ENCODE assay signal across 8 cellular contexts in genomic region chr5:43066799-43067741, GRCh38. TPM values are rescaled to one million over a fixed set of nuclear protein-coding genes. Genes with fewer than 3 reads are reported as not detected.
DNase-seq lines count a peak whose midpoint lies in the region; ATAC-seq and TF ChIP-seq lines count a peak whose summit lies in the region.

No MANE protein-coding gene starts in this region.

- H3K27me3 ChIP-seq in HUES6 (ENCODE audit: control insufficient read depth, insufficient read depth, low read length) = no peaks in the 10 kb centered on the region
- no peaks in the 10 kb centered on the region for H3K27me3 ChIP-seq in OCI-LY1 (ENCODE audit: insufficient read depth, low read length)
- no peaks in the 10 kb centered on the region for H3K27me3 ChIP-seq in mucosa of rectum (ENCODE audit: control insufficient read depth in 2 of 2, insufficient read depth in 2 of 2, low read length in 2 of 2)

- H3K27ac ChIP-seq in HUES6 (ENCODE audit: low read depth, low read length) (peak overlapping the region; percentile 81), OCI-LY1 (ENCODE audit: low read depth, low read length, poor library complexity, severe bottlenecking) (peak overlapping the region; percentile 88), mucosa of rectum (ENCODE audit: low read depth in 2 of 2, low read length in 2 of 2) (peak overlapping the region; percentile 99)

- H3F3A ChIP-seq in OCI-LY1 (ENCODE audit: insufficient read depth, low read length) = no peaks in the 10 kb centered on the region

- peak overlapping the region; percentile 89 for H3K9ac ChIP-seq in HUES6 (ENCODE audit: low read length)
- H3K9ac ChIP-seq in OCI-LY1 (ENCODE audit: low read length) = peak overlapping the region; percentile 93
- H3K9ac ChIP-seq in mucosa of rectum (ENCODE audit: low read depth in 1 of 2, low read length in 2 of 2) = peak overlapping the region; percentile 99 to 100

- H3K79me2 ChIP-seq in OCI-LY1 (ENCODE audit: insufficient read depth, low read length) = peaks cover 12% of the 10 kb centered on the region

- H3K4me3 ChIP-seq in HUES6 (ENCODE audit: low read depth, low read length) (peak overlapping the region; percentile 86), OCI-LY1 (ENCODE audit: low read depth, low read length, poor library complexity, severe bottlenecking) (peak overlapping the region; percentile 77), epithelial cell of proximal tubule (ENCODE audit: low read depth, low read length) (peak overlapping the region; percentile 90), mucosa of rectum (ENCODE audit: low read length in 2 of 2) (peak overlapping the region; percentile 87 to 99)

- H3K9me3 ChIP-seq in HUES6 (ENCODE audit: control insufficient read depth, insufficient read depth, low read depth, low read length) = no peaks in the 10 kb centered on the region
- H3K9me3 ChIP-seq in OCI-LY1 (ENCODE audit: low read length) = no peaks in the 10 kb centered on the region
- no peaks in the 10 kb centered on the region for H3K9me3 ChIP-seq in mucosa of rectum (ENCODE audit: control insufficient read depth in 2 of 2, low read length in 2 of 2)

- peak overlapping the region; percentile 93 for H3K4me2 ChIP-seq in OCI-LY1 (ENCODE audit: low read length)

- H3K4me1 ChIP-seq in HUES6 (ENCODE audit: control insufficient read depth, insufficient read depth, low read length) (peaks cover 22% of the 10 kb centered on the region), OCI-LY1 (ENCODE audit: insufficient read depth, low read length, severe bottlenecking) (peaks cover 39% of the 10 kb centered on the region), mucosa of rectum (ENCODE audit: control insufficient read depth in 2 of 2, insufficient read depth in 2 of 2, low read length in 2 of 2) (peaks cover 20 to 25% of the 10 kb centered on the region in 2 donors)

- H3K36me3 ChIP-seq in HUES6 (ENCODE audit: control insufficient read depth, insufficient read depth, low read length) = peaks cover 16% of the 10 kb centered on the region
- H3K36me3 ChIP-seq in OCI-LY1 (ENCODE audit: insufficient read depth, low read length) = peaks cover 25% of the 10 kb centered on the region
- peaks cover 10 to 12% of the 10 kb centered on the region in 2 donors for H3K36me3 ChIP-seq in mucosa of rectum (ENCODE audit: control insufficient read depth in 2 of 2, insufficient read depth in 2 of 2, low read length in 2 of 2)

- peak; percentile 31 for ATAC-seq in GM21367 (IDR thresholded peaks at IDR 0.05; ENCODE audit: unreplicated experiment)

- no peaks in the 10 kb centered on the region for H3K9me2 ChIP-seq in OCI-LY1 (ENCODE audit: low read depth, low read length)

- no peak for TF ChIP-seq CTCF in OCI-LY1 (IDR thresholded peaks at IDR 0.05; ENCODE audit: low read length)
- TF ChIP-seq CTCF in epithelial cell of proximal tubule (conservative IDR thresholded peaks at IDR 0.05; ENCODE audit: low read depth, low read length) = no peak

- DNase-seq in COLO668 (lab: John Stamatoyannopoulos, UW; ENCODE audit: unreplicated experiment) = peak; percentile 92
- peak; percentile 92 for DNase-seq in activated T-cell treated with anti-CD3 and anti-CD28 coated beads for 1 hour (ENCODE audit: low read depth)
- DNase-seq in epithelial cell of proximal tubule (ENCODE audit: low read depth) = no peak
- peak; percentile 74 to 79 for DNase-seq in stimulated activated CD8-positive, alpha-beta memory T cell treated with anti-CD3 and anti-CD28 coated beads, Interleukin-4, amount 100 ng/mL, for 4 hours (ENCODE audit: low read depth in 2 of 2, low spot score in 1 of 2)

- H2AFZ ChIP-seq in OCI-LY1 (ENCODE audit: low read length) = no peak overlapping the region

- H4K20me1 ChIP-seq in OCI-LY1 (ENCODE audit: insufficient read depth, low read length) = no peaks in the 10 kb centered on the region

RNA-seq across cellular contexts. Expression of gene ANXA2R, which starts 27.0 kb away (rescaled TPM):
- 0.35 and 2.2 TPM in 2 replicates for total RNA-seq in epithelial cell of proximal tubule

RNA-seq across cellular contexts. Expression of gene ZNF131, which starts 53.6 kb away (rescaled TPM):
- total RNA-seq in epithelial cell of proximal tubule = 22.3 and 30.5 TPM in 2 replicates
